15 cellular contexts compared by ENCODE assay signal in the genomic region with DNA sequence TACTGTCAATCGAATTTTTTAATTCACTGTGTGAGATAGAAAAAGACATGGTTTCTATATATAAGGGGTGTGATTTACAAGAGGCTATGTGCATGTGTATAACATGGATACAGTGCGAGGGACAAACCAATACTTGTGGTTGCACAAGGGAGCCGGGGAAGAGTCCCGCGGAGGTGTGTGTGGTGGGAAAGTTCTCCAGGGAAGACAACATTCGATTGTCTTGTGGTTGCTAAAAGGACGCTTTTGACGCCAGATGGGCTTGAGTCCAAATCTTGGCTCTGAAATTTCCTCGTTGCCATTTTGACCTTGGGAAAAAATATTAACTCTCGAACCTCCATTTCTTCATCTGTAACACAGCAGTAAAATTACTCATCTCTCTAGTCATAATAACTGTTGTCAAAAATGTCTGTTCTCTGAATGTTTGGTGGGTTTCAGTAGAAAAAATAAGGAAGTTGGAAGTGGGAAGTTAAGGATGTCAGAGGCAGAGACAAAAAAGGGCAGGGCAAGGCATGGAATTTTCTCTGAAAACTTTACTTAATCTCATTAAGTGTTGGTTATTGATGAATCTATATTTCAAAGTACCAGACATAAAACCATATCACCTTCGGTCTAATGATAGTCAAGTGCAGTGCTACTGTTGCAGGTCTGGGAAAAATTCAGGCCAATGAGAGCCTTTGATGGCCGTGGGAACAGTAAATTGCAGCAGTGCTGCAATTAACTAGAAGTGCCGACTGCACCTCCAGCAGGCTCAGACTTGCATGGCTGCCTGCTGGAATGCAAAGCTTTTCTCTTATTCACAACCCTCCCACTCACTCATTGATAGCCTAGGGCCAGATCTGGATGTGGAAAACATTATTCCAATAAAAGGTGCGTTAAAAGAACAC. TPM values are rescaled to one million over a fixed set of nuclear protein-coding genes. Genes with fewer than 3 reads are reported as not detected.
DNase-seq lines count a peak whose midpoint lies in the region; ATAC-seq, FAIRE-seq and TF ChIP-seq lines count a peak whose summit lies in the region.
"Had no signal": no experiment of that assay in that cellular context is flagged by ENCODE, and none has a peak within 500 bp of the region (broad histone marks: within the 10 kb centered on the region; RNA-seq: fewer than 3 reads in every experiment).

No MANE protein-coding gene starts in this region.

- peak; percentile 47 for DNase-seq in Right ventricle myocardium inferior (ENCODE audit: missing footprints)
- DNase-seq in left ventricle myocardium superior, result no peak
- peak; percentile 89 for DNase-seq in mammary epithelial cell
- DNase-seq in left kidney (ENCODE audit: low read depth, low spot score), result peak; percentile 81
- DNase-seq in urothelium cell line (ENCODE audit: low spot score), result peak; percentile 30
- DNase-seq in activated T-cell treated with anti-CD3 and anti-CD28 coated beads, Interleukin-2, amount 50 U/mL, for 48 hours, result no peak
- DNase-seq: 8988T, Caco-2, immature natural killer cell, naive B cell, NCI-H2107, T-helper 1 cell, testis had no signal

- H3K79me2 ChIP-seq in mammary epithelial cell (ENCODE audit: insufficient read depth, low read length), result peaks cover 28% of the 10 kb centered on the region

- H3K27me3 ChIP-seq in mammary epithelial cell (ENCODE audit: insufficient read depth, low read length), result no peaks in the 10 kb centered on the region
- H3K27me3 ChIP-seq: testis had no signal

- no peak for TF ChIP-seq CTCF in mammary epithelial cell (conservative IDR thresholded peaks at IDR 0.05 in 1 of 2, IDR thresholded peaks at IDR 0.05 in 1 of 2; ENCODE audit: extremely low read depth in 1 of 2, insufficient read depth in 1 of 2, low read depth in 1 of 2, low read length in 2 of 2)

- H3K9me3 ChIP-seq in mammary epithelial cell (replicated peaks; ENCODE audit: insufficient read depth, low read length), result no peaks in the 10 kb centered on the region
- H3K9me3 ChIP-seq: Caco-2, testis had no signal

- no peaks in the 10 kb centered on the region for H4K20me1 ChIP-seq in mammary epithelial cell (ENCODE audit: insufficient read depth, low read length)

- H2AFZ ChIP-seq in mammary epithelial cell (ENCODE audit: low read depth, low read length), result peak overlapping the region; percentile 66

- in situ Hi-C loops in mammary epithelial cell (cut with MboI; ENCODE audit: low sequenced_read_pairs in 2 of 2), result no loop called here

- no peaks in the 10 kb centered on the region for H3K36me3 ChIP-seq in mammary epithelial cell (ENCODE audit: insufficient read depth, low read length)

- CTCF ChIA-PET in mammary epithelial cell (lab: Charles Lee; ENCODE audit: low non-redundant PET), result interaction anchor here (0.6 kb wide), 2 partner anchors 64 to 1025 kb away, joined by 3 to 4 read pairs; no protein-coding TSS in a partner anchor

- no peak for FAIRE-seq in urothelium cell line (lab: Jason Lieb, UNC)

- no TSS peak for BruUV-seq in mammary epithelial cell (replicated peaks; lab: Mats Ljungman, UMichigan)

- intact Hi-C loops in Right ventricle myocardium inferior (cut with DNase I), result no loop called here
- intact Hi-C loops in left ventricle myocardium superior (cut with micrococcal nuclease), result no loop called here
- intact Hi-C loops in mammary epithelial cell (cut with micrococcal nuclease), result loop anchor here (1.0 kb wide), 1 partner anchor 86 kb away; no protein-coding TSS in a partner anchor

- under 1% methylated on average over 12 of the region's 14 CpGs for WGBS in mammary epithelial cell (ENCODE audit: low coverage, missing lambda C conversion rate)

- H3K9ac ChIP-seq in mammary epithelial cell (ENCODE audit: insufficient read depth, low read length), result peak overlapping the region; percentile 72

- H3K4me2 ChIP-seq in mammary epithelial cell (ENCODE audit: insufficient read depth, low read depth, low read length), result peak overlapping the region; percentile 84

- ATAC-seq in Right ventricle myocardium inferior, result no peak
- no peak for ATAC-seq in left ventricle myocardium superior
- ATAC-seq in activated CD4-positive, CD25-positive, alpha-beta regulatory T cell treated with anti-CD3 and anti-CD28 coated beads, Interleukin-2, amount 50 U/mL, for 24 hours, result no peak
- ATAC-seq in HG03432 (IDR thresholded peaks at IDR 0.05; ENCODE audit: unreplicated experiment), result no peak

- H3K4me3 ChIP-seq in mammary epithelial cell (replicated peaks in 1 of 3; ENCODE audit: insufficient read depth in 1 of 3, low read depth in 2 of 3, low read length in 3 of 3), result peak overlapping the region in 2 of 3 experiments; percentile 27 to 29
- H3K4me3 ChIP-seq: testis had no signal

- peaks cover 36% of the 10 kb centered on the region for H3K4me1 ChIP-seq in mammary epithelial cell (ENCODE audit: insufficient read depth, low read length)
- H3K4me1 ChIP-seq: Caco-2 had no signal

- dilution Hi-C loops in mammary epithelial cell (cut with HindIII; ENCODE audit: low sequenced_read_pairs), result loop anchor here (5.0 kb wide), 1 partner anchor 89 kb away; no protein-coding TSS in a partner anchor

- H3K27ac ChIP-seq in mammary epithelial cell (ENCODE audit: insufficient read depth, low read depth, low read length), result peak overlapping the region; percentile 94
- H3K27ac ChIP-seq: testis had no signal

RNA-seq across cellular contexts. Expression of gene PLXDC2, which starts 16.6 kb away (rescaled TPM):
- total RNA-seq in Right ventricle myocardium inferior, result 13.1 TPM
- 12.4 TPM for total RNA-seq in left ventricle myocardium superior
- 100 to 1,000 TPM in 1 of 2 donors, 10 to 100 TPM in 1; 20.0 to 124 TPM for total RNA-seq in mammary epithelial cell
- 13.0 TPM for polyA plus RNA-seq in mammary epithelial cell
- polyA minus RNA-seq in mammary epithelial cell, result 24.5 TPM

Comparison
In these comparisons a context has a peak if more than half of its experiments do, and no peak if none do; other contexts are left out.
1. DNase-seq: peak in Right ventricle myocardium inferior (single experiment), mammary epithelial cell (single experiment), left kidney (single experiment) and urothelium cell line (single experiment); none in left ventricle myocardium superior (single experiment) and activated T-cell treated with anti-CD3 and anti-CD28 coated beads, Interleukin-2, amount 50 U/mL, for 48 hours (0 of 2).